Comparison of ENCODE assay signal across 31 cellular contexts in the genomic region with DNA sequence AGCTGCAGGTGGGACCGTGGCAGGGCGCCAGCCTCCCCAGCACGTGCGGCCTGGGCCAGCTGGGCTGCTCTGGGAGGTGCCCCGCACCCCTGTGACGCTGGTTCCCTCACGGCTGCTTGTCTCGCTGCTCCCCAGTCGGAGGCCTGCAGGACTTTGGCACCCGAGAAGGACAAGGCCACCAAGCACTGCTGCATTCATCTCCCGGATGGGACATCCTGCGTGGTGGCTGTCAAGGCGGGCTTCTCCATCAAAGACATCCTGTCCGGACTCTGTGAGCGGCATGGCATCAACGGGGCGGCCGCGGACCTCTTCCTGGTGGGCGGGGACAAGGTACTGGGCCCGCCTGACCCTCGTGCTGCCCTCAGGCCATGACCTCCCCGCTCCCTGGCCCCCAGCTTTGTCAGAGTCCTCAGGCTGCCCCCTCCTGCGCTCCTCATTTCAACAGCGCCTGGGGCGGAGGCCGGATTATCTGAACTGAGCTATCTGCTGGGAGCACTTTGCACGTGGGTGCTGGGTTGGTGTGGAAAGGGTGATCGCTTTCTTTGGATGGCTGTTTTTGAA. TPM values are rescaled to one million over a fixed set of nuclear protein-coding genes. Genes with fewer than 3 reads are reported as not detected.
"Had no signal": no experiment of that assay in that cellular context is flagged by ENCODE, and none has a peak within 500 bp of the region (broad histone marks: within the 10 kb centered on the region; RNA-seq: fewer than 3 reads in every experiment).

No MANE protein-coding gene starts in this region.

- ATAC-seq: activated CD4-positive, alpha-beta T cell treated with anti-CD3 and anti-CD28 coated beads for 36 hours; activated T-helper 17 cell treated with anti-CD3 and anti-CD28 coated beads, Interleukin-2, amount 50 U/mL, for 72 hours; Panc1; T-helper 17 cell had no signal

- H3K27ac Mint-ChIP-seq: activated CD4-positive, alpha-beta memory T cell treated with anti-CD3 and anti-CD28 coated beads, Interleukin-2, amount 10 ng/mL, durations not matched to agents 7 days and 5 days; activated CD4-positive, alpha-beta T cell treated with anti-CD3 and anti-CD28 coated beads for 36 hours; activated naive CD4-positive, alpha-beta T cell treated with anti-CD3 and anti-CD28 coated beads for 36 hours; activated naive CD8-positive, alpha-beta T cell; activated T-helper 17 cell treated with anti-CD3 and anti-CD28 coated beads, Interleukin-2, amount 50 U/mL, for 72 hours; T-helper 17 cell had no signal

- H3K9ac ChIP-seq: KMS-11 had no signal

- H3K4me3 ChIP-seq: cardiac muscle cell had no signal

- DNase-seq: activated CD4-positive, alpha-beta memory T cell treated with anti-CD3 and anti-CD28 coated beads, Interleukin-2, amount 10 ng/mL, durations not matched to agents 7 days and 5 days; activated CD4-positive, alpha-beta T cell treated with anti-CD3 and anti-CD28 coated beads for 36 hours; activated CD4-positive, alpha-beta T cell treated with anti-CD3 and anti-CD28 coated beads, Interleukin-2, amount 50 U/mL, for 1 hour; activated CD4-positive, CD25-positive, alpha-beta regulatory T cell; activated gamma-delta T cell; activated naive CD4-positive, alpha-beta T cell treated with anti-CD3 and anti-CD28 coated beads for 36 hours; activated T-cell treated with anti-CD3 and anti-CD28 coated beads for 4 hours; activated T-cell treated with anti-CD3 and anti-CD28 coated beads, Interleukin-2, amount 50 U/mL, for 48 hours; amygdala; brain microvascular endothelial cell; NCI-H1092; NCI-H1417 treated with DMSO at 0.1 percent for 48 hours; NCI-H1694; NCI-H2029; NCI-H2107; NCI-H2171 treated with DMSO at 0.1 percent for 48 hours; NCI-H345; NCI-H510A; NCI-H526 treated with DMSO at 0.1 percent for 48 hours; NCI-H82; NK-92 treated with Interleukin-12 subunit alpha and Interleukin-12 subunit beta, amount 100 ng/mL, for 24 hours; OCI-M1; SIG-M5; T-helper 17 cell; T-helper 9 cell had no signal

- H3K4me1 Mint-ChIP-seq: activated CD4-positive, alpha-beta memory T cell treated with anti-CD3 and anti-CD28 coated beads, Interleukin-2, amount 10 ng/mL, durations not matched to agents 7 days and 5 days; activated CD4-positive, alpha-beta T cell treated with anti-CD3 and anti-CD28 coated beads for 36 hours; activated T-helper 17 cell treated with anti-CD3 and anti-CD28 coated beads, Interleukin-2, amount 50 U/mL, for 72 hours had no signal

- H3K4me2 ChIP-seq: KMS-11 had no signal

- H3K27me3 Mint-ChIP-seq: activated CD4-positive, alpha-beta memory T cell treated with anti-CD3 and anti-CD28 coated beads, Interleukin-2, amount 10 ng/mL, durations not matched to agents 7 days and 5 days; activated CD4-positive, alpha-beta T cell treated with anti-CD3 and anti-CD28 coated beads for 36 hours; activated naive CD8-positive, alpha-beta T cell; activated T-helper 17 cell treated with anti-CD3 and anti-CD28 coated beads, Interleukin-2, amount 50 U/mL, for 72 hours; T-helper 17 cell had no signal

- H3K9me3 Mint-ChIP-seq: activated CD4-positive, alpha-beta memory T cell treated with anti-CD3 and anti-CD28 coated beads, Interleukin-2, amount 10 ng/mL, durations not matched to agents 7 days and 5 days; activated naive CD4-positive, alpha-beta T cell treated with anti-CD3 and anti-CD28 coated beads for 36 hours; activated T-helper 17 cell treated with anti-CD3 and anti-CD28 coated beads, Interleukin-2, amount 50 U/mL, for 72 hours had no signal

- H3K4me3 Mint-ChIP-seq: activated CD4-positive, alpha-beta memory T cell treated with anti-CD3 and anti-CD28 coated beads, Interleukin-2, amount 10 ng/mL, durations not matched to agents 7 days and 5 days; activated CD4-positive, alpha-beta T cell treated with anti-CD3 and anti-CD28 coated beads for 36 hours; activated naive CD4-positive, alpha-beta T cell treated with anti-CD3 and anti-CD28 coated beads for 36 hours; activated naive CD8-positive, alpha-beta T cell; activated T-helper 17 cell treated with anti-CD3 and anti-CD28 coated beads, Interleukin-2, amount 50 U/mL, for 72 hours; T-helper 17 cell had no signal

- H3K27ac ChIP-seq: brain microvascular endothelial cell, cardiac muscle cell, KMS-11 had no signal

- H3K27me3 ChIP-seq: brain microvascular endothelial cell, cardiac muscle cell had no signal

RNA-seq across cellular contexts. Expression of a gene that starts 19.4 kb away (rescaled TPM):
- total RNA-seq: activated CD4-positive, alpha-beta memory T cell treated with anti-CD3 and anti-CD28 coated beads, Interleukin-2, amount 10 ng/mL, durations not matched to agents 7 days and 5 days; activated CD4-positive, alpha-beta T cell treated with anti-CD3 and anti-CD28 coated beads for 36 hours; activated CD8-positive, alpha-beta memory T cell treated with anti-CD3 and anti-CD28 coated beads for 36 hours; activated naive CD4-positive, alpha-beta T cell treated with anti-CD3 and anti-CD28 coated beads for 36 hours; activated T-helper 17 cell treated with anti-CD3 and anti-CD28 coated beads, Interleukin-2, amount 50 U/mL, for 72 hours; T-helper 17 cell had no signal

RNA-seq across cellular contexts. Expression of a gene that starts 40.8 kb away (rescaled TPM):
- total RNA-seq: activated CD4-positive, alpha-beta memory T cell treated with anti-CD3 and anti-CD28 coated beads, Interleukin-2, amount 10 ng/mL, durations not matched to agents 7 days and 5 days; activated CD4-positive, alpha-beta T cell treated with anti-CD3 and anti-CD28 coated beads for 36 hours; activated CD8-positive, alpha-beta memory T cell treated with anti-CD3 and anti-CD28 coated beads for 36 hours; activated naive CD4-positive, alpha-beta T cell treated with anti-CD3 and anti-CD28 coated beads for 36 hours; activated T-helper 17 cell treated with anti-CD3 and anti-CD28 coated beads, Interleukin-2, amount 50 U/mL, for 72 hours; T-helper 17 cell had no signal
